ENCODE assay signal across 8 cellular contexts in the genomic region with DNA sequence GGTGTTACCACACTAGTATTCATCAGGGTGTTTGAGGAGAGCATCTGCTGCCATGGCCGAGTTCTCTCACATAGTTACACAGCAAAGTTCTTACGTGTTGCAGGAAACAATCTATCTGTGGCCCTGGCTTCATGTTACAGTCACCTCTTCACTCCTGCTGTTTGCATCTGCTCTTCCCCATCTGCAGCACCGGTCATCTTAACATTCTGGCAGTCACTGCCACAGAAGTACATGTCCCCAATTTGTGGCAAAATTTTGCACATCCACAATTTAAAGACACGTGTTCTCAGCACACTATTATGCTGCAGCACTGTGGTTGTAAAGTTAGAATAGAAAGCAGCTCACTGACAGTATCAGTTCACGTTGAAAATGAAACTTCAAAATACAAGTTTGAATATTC. TPM values are rescaled to one million over a fixed set of nuclear protein-coding genes. Genes with fewer than 3 reads are reported as not detected.
A peak's percentile ranks its signal among the peaks of the same experiment; 100 is the strongest.
DNase-seq lines count a peak whose midpoint lies in the region; ATAC-seq and TF ChIP-seq lines count a peak whose summit lies in the region.

No MANE protein-coding gene starts in this region.

- no peaks in the 10 kb centered on the region for H3K9me2 ChIP-seq in GM23338 (ENCODE audit: insufficient read depth)

- H3K4me3 ChIP-seq in GM23338 (no peak overlapping the region), prostate gland (no peak overlapping the region)

- H3K36me3 Mint-ChIP-seq in GM23338 (ENCODE audit: low read depth): no peaks in the 10 kb centered on the region

- H3K36me3 ChIP-seq in GM23338 (ENCODE audit: insufficient read depth) (no peaks in the 10 kb centered on the region), prostate gland (no peaks in the 10 kb centered on the region)

- peak; percentile 26 for ATAC-seq in GM18861 (IDR thresholded peaks at IDR 0.05; ENCODE audit: unreplicated experiment)
- peak; percentile 41 for ATAC-seq in GM23338

- H3K27ac Mint-ChIP-seq in GM23338: no peak overlapping the region

- no peaks in the 10 kb centered on the region for H3K27me3 ChIP-seq in GM23338 (ENCODE audit: insufficient read depth)
- no peaks in the 10 kb centered on the region for H3K27me3 ChIP-seq in prostate gland (replicated peaks; ENCODE audit: insufficient read depth)

- intact Hi-C loops in prostate gland (cut with DNase I): no loop called here
- intact Hi-C loops in posterior cingulate gyrus (cut with DNase I): no loop called here

- no peaks in the 10 kb centered on the region for H3K9me3 ChIP-seq in prostate gland

- no peak overlapping the region for H3K4me3 Mint-ChIP-seq in GM23338

- TF ChIP-seq POLR2A in prostate gland (IDR thresholded peaks at IDR 0.05): no peak

- TF ChIP-seq CTCF in GM23338 (conservative IDR thresholded peaks at IDR 0.05; ENCODE audit: low read depth in 2 of 2) (no peak), prostate gland (IDR thresholded peaks at IDR 0.05) (no peak)

- no peaks in the 10 kb centered on the region for H4K20me1 ChIP-seq in GM23338 (replicated peaks; ENCODE audit: insufficient read depth)

- WGBS in prostate gland: 20% methylated on average over 5 of the region's 5 CpGs

- H3K79me2 ChIP-seq in GM23338 (replicated peaks; ENCODE audit: insufficient read depth): no peaks in the 10 kb centered on the region

- H3K27ac ChIP-seq in GM23338 (ENCODE audit: low read depth) (no peak overlapping the region), prostate gland (no peak overlapping the region)

- H3K9me3 Mint-ChIP-seq in GM23338: no peaks in the 10 kb centered on the region

- no peak overlapping the region for H3K4me2 ChIP-seq in GM23338

- peak; percentile 18 for DNase-seq in GM23338 (ENCODE audit: low spot score)
- peak; percentile 66 for DNase-seq in NCI-H524 treated with DMSO at 0.1 percent for 48 hours (lab: John Stamatoyannopoulos, UW)
- peak; percentile 64 for DNase-seq in iris pigment epithelial cell (ENCODE audit: low read depth)
- no peak for DNase-seq in stimulated activated CD8-positive, alpha-beta memory T cell treated with anti-CD3 and anti-CD28 coated beads, Interleukin-4, amount 100 ng/mL, for 48 hours
- no peak for DNase-seq in dedifferentiated amniotic fluid mesenchymal stem cell (ENCODE audit: extremely low spot score)
- no peak for DNase-seq in prostate gland (ENCODE audit: low spot score)
- no peak for DNase-seq in posterior cingulate gyrus

- peaks cover 6% of the 10 kb centered on the region for H3K27me3 Mint-ChIP-seq in GM23338 (ENCODE audit: insufficient read depth, low read depth, poor library complexity)

- H3K4me1 Mint-ChIP-seq in GM23338: peaks cover 16% of the 10 kb centered on the region

- peaks cover 7% of the 10 kb centered on the region; the same call in 1 of the 2 replicates for H3K4me1 ChIP-seq in GM23338 (ENCODE audit: insufficient read depth)
- no peaks in the 10 kb centered on the region for H3K4me1 ChIP-seq in prostate gland (replicated peaks)

- no peaks in the 10 kb centered on the region for H3F3A ChIP-seq in GM23338 (replicated peaks; ENCODE audit: low read depth)

- H2AFZ ChIP-seq in GM23338: peak overlapping the region; percentile 88; the same call in 1 of the 2 replicates

TF ChIP-seq in GM23338, 12 proteins besides CTCF, POLR2A, EP300 and RAD21 (continues in another document):
- TF ChIP-seq EZH2 (IDR thresholded peaks at IDR 0.05; ENCODE audit: low read depth, unreplicated experiment) (no peak), POLR2AphosphoS5 (IDR thresholded peaks at IDR 0.05; ENCODE audit: low read depth) (no peak), CREB1 (CRISPR knock-in tag; IDR thresholded peaks at IDR 0.05; ENCODE audit: low read depth) (no peak), JUNB (IDR thresholded peaks at IDR 0.05; ENCODE audit: unreplicated experiment) (no peak), EZH2phosphoT487 (IDR thresholded peaks at IDR 0.05; ENCODE audit: unreplicated experiment) (no peak), ZNF331 (CRISPR knock-in tag; IDR thresholded peaks at IDR 0.05; ENCODE audit: low read depth) (no peak)
- TF ChIP-seq, protein P1, sequence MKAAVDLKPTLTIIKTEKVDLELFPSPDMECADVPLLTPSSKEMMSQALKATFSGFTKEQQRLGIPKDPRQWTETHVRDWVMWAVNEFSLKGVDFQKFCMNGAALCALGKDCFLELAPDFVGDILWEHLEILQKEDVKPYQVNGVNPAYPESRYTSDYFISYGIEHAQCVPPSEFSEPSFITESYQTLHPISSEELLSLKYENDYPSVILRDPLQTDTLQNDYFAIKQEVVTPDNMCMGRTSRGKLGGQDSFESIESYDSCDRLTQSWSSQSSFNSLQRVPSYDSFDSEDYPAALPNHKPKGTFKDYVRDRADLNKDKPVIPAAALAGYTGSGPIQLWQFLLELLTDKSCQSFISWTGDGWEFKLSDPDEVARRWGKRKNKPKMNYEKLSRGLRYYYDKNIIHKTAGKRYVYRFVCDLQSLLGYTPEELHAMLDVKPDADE (IDR thresholded peaks at IDR 0.05): no peak
- TF ChIP-seq, protein P2, sequence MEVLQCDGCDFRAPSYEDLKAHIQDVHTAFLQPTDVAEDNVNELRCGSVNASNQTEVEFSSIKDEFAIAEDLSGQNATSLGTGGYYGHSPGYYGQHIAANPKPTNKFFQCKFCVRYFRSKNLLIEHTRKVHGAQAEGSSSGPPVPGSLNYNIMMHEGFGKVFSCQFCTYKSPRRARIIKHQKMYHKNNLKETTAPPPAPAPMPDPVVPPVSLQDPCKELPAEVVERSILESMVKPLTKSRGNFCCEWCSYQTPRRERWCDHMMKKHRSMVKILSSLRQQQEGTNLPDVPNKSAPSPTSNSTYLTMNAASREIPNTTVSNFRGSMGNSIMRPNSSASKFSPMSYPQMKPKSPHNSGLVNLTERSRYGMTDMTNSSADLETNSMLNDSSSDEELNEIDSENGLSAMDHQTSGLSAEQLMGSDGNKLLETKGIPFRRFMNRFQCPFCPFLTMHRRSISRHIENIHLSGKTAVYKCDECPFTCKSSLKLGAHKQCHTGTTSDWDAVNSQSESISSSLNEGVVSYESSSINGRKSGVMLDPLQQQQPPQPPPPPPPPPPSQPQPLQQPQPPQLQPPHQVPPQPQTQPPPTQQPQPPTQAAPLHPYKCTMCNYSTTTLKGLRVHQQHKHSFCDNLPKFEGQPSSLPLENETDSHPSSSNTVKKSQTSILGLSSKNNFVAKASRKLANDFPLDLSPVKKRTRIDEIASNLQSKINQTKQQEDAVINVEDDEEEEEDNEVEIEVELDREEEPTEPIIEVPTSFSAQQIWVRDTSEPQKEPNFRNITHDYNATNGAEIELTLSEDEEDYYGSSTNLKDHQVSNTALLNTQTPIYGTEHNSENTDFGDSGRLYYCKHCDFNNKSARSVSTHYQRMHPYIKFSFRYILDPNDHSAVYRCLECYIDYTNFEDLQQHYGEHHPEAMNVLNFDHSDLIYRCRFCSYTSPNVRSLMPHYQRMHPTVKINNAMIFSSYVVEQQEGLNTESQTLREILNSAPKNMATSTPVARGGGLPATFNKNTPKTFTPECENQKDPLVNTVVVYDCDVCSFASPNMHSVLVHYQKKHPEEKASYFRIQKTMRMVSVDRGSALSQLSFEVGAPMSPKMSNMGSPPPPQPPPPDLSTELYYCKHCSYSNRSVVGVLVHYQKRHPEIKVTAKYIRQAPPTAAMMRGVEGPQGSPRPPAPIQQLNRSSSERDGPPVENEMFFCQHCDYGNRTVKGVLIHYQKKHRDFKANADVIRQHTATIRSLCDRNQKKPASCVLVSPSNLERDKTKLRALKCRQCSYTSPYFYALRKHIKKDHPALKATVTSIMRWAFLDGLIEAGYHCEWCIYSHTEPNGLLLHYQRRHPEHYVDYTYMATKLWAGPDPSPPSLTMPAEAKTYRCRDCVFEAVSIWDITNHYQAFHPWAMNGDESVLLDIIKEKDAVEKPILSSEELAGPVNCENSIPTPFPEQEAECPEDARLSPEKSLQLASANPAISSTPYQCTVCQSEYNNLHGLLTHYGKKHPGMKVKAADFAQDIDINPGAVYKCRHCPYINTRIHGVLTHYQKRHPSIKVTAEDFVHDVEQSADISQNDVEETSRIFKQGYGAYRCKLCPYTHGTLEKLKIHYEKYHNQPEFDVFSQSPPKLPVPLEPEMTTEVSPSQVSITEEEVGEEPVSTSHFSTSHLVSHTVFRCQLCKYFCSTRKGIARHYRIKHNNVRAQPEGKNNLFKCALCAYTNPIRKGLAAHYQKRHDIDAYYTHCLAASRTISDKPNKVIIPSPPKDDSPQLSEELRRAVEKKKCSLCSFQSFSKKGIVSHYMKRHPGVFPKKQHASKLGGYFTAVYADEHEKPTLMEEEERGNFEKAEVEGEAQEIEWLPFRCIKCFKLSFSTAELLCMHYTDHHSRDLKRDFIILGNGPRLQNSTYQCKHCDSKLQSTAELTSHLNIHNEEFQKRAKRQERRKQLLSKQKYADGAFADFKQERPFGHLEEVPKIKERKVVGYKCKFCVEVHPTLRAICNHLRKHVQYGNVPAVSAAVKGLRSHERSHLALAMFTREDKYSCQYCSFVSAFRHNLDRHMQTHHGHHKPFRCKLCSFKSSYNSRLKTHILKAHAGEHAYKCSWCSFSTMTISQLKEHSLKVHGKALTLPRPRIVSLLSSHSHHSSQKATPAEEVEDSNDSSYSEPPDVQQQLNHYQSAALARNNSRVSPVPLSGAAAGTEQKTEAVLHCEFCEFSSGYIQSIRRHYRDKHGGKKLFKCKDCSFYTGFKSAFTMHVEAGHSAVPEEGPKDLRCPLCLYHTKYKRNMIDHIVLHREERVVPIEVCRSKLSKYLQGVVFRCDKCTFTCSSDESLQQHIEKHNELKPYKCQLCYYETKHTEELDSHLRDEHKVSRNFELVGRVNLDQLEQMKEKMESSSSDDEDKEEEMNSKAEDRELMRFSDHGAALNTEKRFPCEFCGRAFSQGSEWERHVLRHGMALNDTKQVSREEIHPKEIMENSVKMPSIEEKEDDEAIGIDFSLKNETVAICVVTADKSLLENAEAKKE (CRISPR knock-in tag; IDR thresholded peaks at IDR 0.05): no peak

RNA-seq across cellular contexts. Expression of a gene that starts 23.2 kb away (rescaled TPM):
- total RNA-seq in GM23338 (2014; rRNA removed; shearing (Covaris generic)): 138 and 162 TPM in 2 replicates
- 64.0 and 72.4 TPM in 2 replicates for polyA plus RNA-seq in GM23338 (2016; fragmentation: Nextera tagmentation; extraction: Ambion mirVana)
- total RNA-seq in prostate gland: 100 to 1,000 TPM in 1 of 2 donors, 10 to 100 TPM in 1; 51.3 to 137 TPM

RNA-seq across cellular contexts. Expression of a gene that starts 47.6 kb away (rescaled TPM):
- 24.9 and 25.8 TPM in 2 replicates for total RNA-seq in GM23338 (2014; rRNA removed; shearing (Covaris generic))
- polyA plus RNA-seq in GM23338 (2016; fragmentation: Nextera tagmentation; extraction: Ambion mirVana): 15.9 and 17.7 TPM in 2 replicates
- 1 to 10 TPM; 8.2 to 9.7 TPM for total RNA-seq in prostate gland

RNA-seq across cellular contexts. Expression of a gene that starts 47.8 kb away (rescaled TPM):
- 65.4 and 71.3 TPM in 2 replicates for total RNA-seq in GM23338 (2014; rRNA removed; shearing (Covaris generic))
- 39.6 and 48.8 TPM in 2 replicates for polyA plus RNA-seq in GM23338 (2016; fragmentation: Nextera tagmentation; extraction: Ambion mirVana)
- total RNA-seq in prostate gland: 1 to 10 TPM; 3.0 to 5.1 TPM

RNA-seq across cellular contexts. Expression of a gene that starts 54.4 kb away (rescaled TPM):
- 7.2 and 7.3 TPM in 2 replicates for total RNA-seq in GM23338 (2014; rRNA removed; shearing (Covaris generic))
- polyA plus RNA-seq in GM23338 (2016; fragmentation: Nextera tagmentation; extraction: Ambion mirVana): 10.9 and 14.7 TPM in 2 replicates
- total RNA-seq in prostate gland: 100 to 1,000 TPM; 334 to 400 TPM

Comparison
In these comparisons a context has a peak if more than half of its experiments do, and no peak if none do; other contexts are left out.
1. DNase-seq: peak in GM23338 (single experiment), NCI-H524 treated with DMSO at 0.1 percent for 48 hours (single experiment) and iris pigment epithelial cell (single experiment); none in stimulated activated CD8-positive, alpha-beta memory T cell treated with anti-CD3 and anti-CD28 coated beads, Interleukin-4, amount 100 ng/mL, for 48 hours (single experiment), dedifferentiated amniotic fluid mesenchymal stem cell (single experiment), prostate gland (single experiment) and posterior cingulate gyrus (0 of 10).
2. RNA of a gene that starts 47.8 kb away (total RNA-seq): 65.4 to 71.3 TPM in GM23338; 3.0 to 5.1 TPM in prostate gland; every median in the first group is over 10 times any median in the second.